ENCODE assay signal across 1 cellular context in the genomic region with DNA sequence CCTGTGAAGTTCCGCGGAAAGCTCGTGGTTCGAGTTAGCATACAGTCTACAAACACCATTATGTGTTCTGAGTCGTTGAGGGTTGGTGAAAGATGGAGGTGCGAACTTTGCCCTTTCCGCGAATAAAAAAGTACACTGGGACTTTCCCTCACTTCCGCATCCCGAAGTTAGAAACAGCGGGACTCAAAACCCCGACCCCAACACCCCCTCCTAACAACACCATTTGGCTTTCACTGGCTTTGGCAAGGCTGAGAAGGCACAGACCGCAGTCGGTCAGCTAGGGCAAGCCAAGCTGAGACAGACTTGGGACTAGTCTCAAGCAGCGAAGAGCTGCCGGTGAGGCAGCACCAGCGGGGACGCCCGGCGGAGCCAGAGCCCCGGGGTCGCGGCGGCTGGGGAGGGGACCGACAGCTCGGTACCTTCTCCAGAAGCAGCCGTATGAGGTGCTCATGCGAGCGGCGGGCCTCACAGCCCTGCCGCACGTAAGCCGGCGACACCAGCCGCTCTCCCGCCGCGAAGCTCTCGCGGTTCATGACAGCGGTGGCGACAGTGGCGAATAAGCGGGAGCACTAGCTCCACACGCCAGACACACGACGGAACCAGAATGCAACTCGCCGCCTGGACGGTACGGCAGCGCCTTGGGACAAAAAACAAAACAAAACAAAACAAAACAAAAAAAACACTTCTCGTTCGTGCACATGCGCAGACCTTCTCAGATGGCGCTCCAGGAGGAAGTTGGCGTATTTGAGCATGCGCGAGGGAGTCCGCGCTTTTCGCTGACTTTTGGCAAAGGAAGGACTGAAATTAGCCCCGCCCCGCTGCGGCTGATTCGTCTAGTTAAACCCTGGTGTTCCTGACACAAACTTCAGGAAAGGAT.
TF ChIP-seq lines count a peak whose summit lies in the region.

A gene (minus strand): TSS at position 613 of the 877 bp plus-strand sequence. CDS start 80 bp downstream, at position 533.

TF ChIP-seq in HepG2, 621 proteins besides CTCF, POLR2A, EP300 and RAD21 (continued from another document and continues in another):
- no peak for TF ChIP-seq SOX6 (IDR thresholded peaks at IDR 0.05)
- peak; percentile 86 for TF ChIP-seq SOX6 (CRISPR knock-in tag; IDR thresholded peaks at IDR 0.05)
- TF ChIP-seq NFE2L2 (IDR thresholded peaks at IDR 0.05; ENCODE audit: low read length) = no peak
- TF ChIP-seq MEF2D (CRISPR knock-in tag; IDR thresholded peaks at IDR 0.05) = peak; percentile 8; the same call in 1 of the 2 replicates
- no peak for TF ChIP-seq ZNF75D (CRISPR knock-in tag; IDR thresholded peaks at IDR 0.05; ENCODE audit: borderline replicate concordance)
- TF ChIP-seq ATF7-NPFF (CRISPR knock-in tag; IDR thresholded peaks at IDR 0.05; ENCODE audit: low read depth) = 0 out of 2 replicates have a peak, but pooled peaks have one; percentile 57
- TF ChIP-seq KAT2B (IDR thresholded peaks at IDR 0.05; ENCODE audit: borderline replicate concordance, low read depth, low read length) = no peak
- TF ChIP-seq ZNF776 (CRISPR knock-in tag; IDR thresholded peaks at IDR 0.05) = peak; percentile 62; the same call in 1 of the 2 replicates
- TF ChIP-seq SSRP1 (CRISPR knock-in tag; IDR thresholded peaks at IDR 0.05) = peak; percentile 40
- TF ChIP-seq HNF4A (CRISPR knock-in tag; IDR thresholded peaks at IDR 0.05) = peak; percentile 79
- TF ChIP-seq BORCS8-MEF2B (CRISPR knock-in tag; IDR thresholded peaks at IDR 0.05) = peak; percentile 82
- TF ChIP-seq GFI1 (CRISPR knock-in tag; IDR thresholded peaks at IDR 0.05; ENCODE audit: borderline replicate concordance) = peak; percentile 12; the same call in 1 of the 2 replicates
- TF ChIP-seq, protein P1, sequence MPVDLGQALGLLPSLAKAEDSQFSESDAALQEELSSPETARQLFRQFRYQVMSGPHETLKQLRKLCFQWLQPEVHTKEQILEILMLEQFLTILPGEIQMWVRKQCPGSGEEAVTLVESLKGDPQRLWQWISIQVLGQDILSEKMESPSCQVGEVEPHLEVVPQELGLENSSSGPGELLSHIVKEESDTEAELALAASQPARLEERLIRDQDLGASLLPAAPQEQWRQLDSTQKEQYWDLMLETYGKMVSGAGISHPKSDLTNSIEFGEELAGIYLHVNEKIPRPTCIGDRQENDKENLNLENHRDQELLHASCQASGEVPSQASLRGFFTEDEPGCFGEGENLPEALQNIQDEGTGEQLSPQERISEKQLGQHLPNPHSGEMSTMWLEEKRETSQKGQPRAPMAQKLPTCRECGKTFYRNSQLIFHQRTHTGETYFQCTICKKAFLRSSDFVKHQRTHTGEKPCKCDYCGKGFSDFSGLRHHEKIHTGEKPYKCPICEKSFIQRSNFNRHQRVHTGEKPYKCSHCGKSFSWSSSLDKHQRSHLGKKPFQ (CRISPR knock-in tag; IDR thresholded peaks at IDR 0.05; ENCODE audit: insufficient replicate concordance) = peak; percentile 84
- TF ChIP-seq, protein P2, sequence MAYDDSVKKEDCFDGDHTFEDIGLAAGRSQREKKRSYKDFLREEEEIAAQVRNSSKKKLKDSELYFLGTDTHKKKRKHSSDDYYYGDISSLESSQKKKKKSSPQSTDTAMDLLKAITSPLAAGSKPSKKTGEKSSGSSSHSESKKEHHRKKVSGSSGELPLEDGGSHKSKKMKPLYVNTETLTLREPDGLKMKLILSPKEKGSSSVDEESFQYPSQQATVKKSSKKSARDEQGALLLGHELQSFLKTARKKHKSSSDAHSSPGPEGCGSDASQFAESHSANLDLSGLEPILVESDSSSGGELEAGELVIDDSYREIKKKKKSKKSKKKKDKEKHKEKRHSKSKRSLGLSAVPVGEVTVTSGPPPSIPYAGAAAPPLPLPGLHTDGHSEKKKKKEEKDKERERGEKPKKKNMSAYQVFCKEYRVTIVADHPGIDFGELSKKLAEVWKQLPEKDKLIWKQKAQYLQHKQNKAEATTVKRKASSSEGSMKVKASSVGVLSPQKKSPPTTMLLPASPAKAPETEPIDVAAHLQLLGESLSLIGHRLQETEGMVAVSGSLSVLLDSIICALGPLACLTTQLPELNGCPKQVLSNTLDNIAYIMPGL (CRISPR knock-in tag; IDR thresholded peaks at IDR 0.05; ENCODE audit: borderline replicate concordance in 1 of 2, low read depth in 1 of 2) = peak; percentile 58 to 72; a peak in 2 of 4 replicates
- TF ChIP-seq REXO4 (CRISPR knock-in tag; IDR thresholded peaks at IDR 0.05; ENCODE audit: borderline replicate concordance) = 0 out of 2 replicates have a peak, but pooled peaks have one; percentile 64
- peak; percentile 57 for TF ChIP-seq ZNF441 (CRISPR knock-in tag; IDR thresholded peaks at IDR 0.05; ENCODE audit: borderline replicate concordance)
- peak; percentile 94 for TF ChIP-seq ZNF670 (CRISPR knock-in tag; IDR thresholded peaks at IDR 0.05; ENCODE audit: borderline replicate concordance)
- TF ChIP-seq MEIS2 (CRISPR knock-in tag; IDR thresholded peaks at IDR 0.05) = peak; percentile 23; the same call in 1 of the 2 replicates
- TF ChIP-seq ZNF766 (CRISPR knock-in tag; IDR thresholded peaks at IDR 0.05; ENCODE audit: borderline replicate concordance) = peak; percentile 76; the same call in 1 of the 2 replicates
- peak; percentile 57; the same call in 1 of the 2 replicates for TF ChIP-seq CREB1 (IDR thresholded peaks at IDR 0.05)
- TF ChIP-seq CREB1 (CRISPR knock-in tag; IDR thresholded peaks at IDR 0.05) = peak; percentile 23
- TF ChIP-seq, protein P3, sequence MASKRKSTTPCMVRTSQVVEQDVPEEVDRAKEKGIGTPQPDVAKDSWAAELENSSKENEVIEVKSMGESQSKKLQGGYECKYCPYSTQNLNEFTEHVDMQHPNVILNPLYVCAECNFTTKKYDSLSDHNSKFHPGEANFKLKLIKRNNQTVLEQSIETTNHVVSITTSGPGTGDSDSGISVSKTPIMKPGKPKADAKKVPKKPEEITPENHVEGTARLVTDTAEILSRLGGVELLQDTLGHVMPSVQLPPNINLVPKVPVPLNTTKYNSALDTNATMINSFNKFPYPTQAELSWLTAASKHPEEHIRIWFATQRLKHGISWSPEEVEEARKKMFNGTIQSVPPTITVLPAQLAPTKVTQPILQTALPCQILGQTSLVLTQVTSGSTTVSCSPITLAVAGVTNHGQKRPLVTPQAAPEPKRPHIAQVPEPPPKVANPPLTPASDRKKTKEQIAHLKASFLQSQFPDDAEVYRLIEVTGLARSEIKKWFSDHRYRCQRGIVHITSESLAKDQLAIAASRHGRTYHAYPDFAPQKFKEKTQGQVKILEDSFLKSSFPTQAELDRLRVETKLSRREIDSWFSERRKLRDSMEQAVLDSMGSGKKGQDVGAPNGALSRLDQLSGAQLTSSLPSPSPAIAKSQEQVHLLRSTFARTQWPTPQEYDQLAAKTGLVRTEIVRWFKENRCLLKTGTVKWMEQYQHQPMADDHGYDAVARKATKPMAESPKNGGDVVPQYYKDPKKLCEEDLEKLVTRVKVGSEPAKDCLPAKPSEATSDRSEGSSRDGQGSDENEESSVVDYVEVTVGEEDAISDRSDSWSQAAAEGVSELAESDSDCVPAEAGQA (IDR thresholded peaks at IDR 0.05; ENCODE audit: low read depth) = 0 out of 2 replicates have a peak, but pooled peaks have one; percentile 14
- TF ChIP-seq, protein P3 (CRISPR knock-in tag; IDR thresholded peaks at IDR 0.05; ENCODE audit: borderline replicate concordance) = peak; percentile 35; the same call in 1 of the 2 replicates
- peak; percentile 81 for TF ChIP-seq CCDC6 (CRISPR knock-in tag; IDR thresholded peaks at IDR 0.05)
- peak; percentile 59; the same call in 1 of the 2 replicates for TF ChIP-seq ZNF644 (CRISPR knock-in tag; IDR thresholded peaks at IDR 0.05; ENCODE audit: low read depth)
- TF ChIP-seq, protein P4, sequence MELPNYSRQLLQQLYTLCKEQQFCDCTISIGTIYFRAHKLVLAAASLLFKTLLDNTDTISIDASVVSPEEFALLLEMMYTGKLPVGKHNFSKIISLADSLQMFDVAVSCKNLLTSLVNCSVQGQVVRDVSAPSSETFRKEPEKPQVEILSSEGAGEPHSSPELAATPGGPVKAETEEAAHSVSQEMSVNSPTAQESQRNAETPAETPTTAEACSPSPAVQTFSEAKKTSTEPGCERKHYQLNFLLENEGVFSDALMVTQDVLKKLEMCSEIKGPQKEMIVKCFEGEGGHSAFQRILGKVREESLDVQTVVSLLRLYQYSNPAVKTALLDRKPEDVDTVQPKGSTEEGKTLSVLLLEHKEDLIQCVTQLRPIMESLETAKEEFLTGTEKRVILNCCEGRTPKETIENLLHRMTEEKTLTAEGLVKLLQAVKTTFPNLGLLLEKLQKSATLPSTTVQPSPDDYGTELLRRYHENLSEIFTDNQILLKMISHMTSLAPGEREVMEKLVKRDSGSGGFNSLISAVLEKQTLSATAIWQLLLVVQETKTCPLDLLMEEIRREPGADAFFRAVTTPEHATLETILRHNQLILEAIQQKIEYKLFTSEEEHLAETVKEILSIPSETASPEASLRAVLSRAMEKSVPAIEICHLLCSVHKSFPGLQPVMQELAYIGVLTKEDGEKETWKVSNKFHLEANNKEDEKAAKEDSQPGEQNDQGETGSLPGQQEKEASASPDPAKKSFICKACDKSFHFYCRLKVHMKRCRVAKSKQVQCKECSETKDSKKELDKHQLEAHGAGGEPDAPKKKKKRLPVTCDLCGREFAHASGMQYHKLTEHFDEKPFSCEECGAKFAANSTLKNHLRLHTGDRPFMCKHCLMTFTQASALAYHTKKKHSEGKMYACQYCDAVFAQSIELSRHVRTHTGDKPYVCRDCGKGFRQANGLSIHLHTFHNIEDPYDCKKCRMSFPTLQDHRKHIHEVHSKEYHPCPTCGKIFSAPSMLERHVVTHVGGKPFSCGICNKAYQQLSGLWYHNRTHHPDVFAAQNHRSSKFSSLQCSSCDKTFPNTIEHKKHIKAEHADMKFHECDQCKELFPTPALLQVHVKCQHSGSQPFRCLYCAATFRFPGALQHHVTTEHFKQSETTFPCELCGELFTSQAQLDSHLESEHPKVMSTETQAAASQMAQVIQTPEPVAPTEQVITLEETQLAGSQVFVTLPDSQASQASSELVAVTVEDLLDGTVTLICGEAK (IDR thresholded peaks at IDR 0.05) = no peak
- TF ChIP-seq, protein P4 (CRISPR knock-in tag; IDR thresholded peaks at IDR 0.05) = peak; percentile 86
- TF ChIP-seq MIXL1 (CRISPR knock-in tag; IDR thresholded peaks at IDR 0.05) = peak; percentile 21; the same call in 1 of the 2 replicates
- TF ChIP-seq BRD4 (CRISPR knock-in tag; IDR thresholded peaks at IDR 0.05) = peak; percentile 94
- TF ChIP-seq, protein P5, sequence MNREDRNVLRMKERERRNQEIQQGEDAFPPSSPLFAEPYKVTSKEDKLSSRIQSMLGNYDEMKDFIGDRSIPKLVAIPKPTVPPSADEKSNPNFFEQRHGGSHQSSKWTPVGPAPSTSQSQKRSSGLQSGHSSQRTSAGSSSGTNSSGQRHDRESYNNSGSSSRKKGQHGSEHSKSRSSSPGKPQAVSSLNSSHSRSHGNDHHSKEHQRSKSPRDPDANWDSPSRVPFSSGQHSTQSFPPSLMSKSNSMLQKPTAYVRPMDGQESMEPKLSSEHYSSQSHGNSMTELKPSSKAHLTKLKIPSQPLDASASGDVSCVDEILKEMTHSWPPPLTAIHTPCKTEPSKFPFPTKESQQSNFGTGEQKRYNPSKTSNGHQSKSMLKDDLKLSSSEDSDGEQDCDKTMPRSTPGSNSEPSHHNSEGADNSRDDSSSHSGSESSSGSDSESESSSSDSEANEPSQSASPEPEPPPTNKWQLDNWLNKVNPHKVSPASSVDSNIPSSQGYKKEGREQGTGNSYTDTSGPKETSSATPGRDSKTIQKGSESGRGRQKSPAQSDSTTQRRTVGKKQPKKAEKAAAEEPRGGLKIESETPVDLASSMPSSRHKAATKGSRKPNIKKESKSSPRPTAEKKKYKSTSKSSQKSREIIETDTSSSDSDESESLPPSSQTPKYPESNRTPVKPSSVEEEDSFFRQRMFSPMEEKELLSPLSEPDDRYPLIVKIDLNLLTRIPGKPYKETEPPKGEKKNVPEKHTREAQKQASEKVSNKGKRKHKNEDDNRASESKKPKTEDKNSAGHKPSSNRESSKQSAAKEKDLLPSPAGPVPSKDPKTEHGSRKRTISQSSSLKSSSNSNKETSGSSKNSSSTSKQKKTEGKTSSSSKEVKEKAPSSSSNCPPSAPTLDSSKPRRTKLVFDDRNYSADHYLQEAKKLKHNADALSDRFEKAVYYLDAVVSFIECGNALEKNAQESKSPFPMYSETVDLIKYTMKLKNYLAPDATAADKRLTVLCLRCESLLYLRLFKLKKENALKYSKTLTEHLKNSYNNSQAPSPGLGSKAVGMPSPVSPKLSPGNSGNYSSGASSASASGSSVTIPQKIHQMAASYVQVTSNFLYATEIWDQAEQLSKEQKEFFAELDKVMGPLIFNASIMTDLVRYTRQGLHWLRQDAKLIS (CRISPR knock-in tag; IDR thresholded peaks at IDR 0.05) = peak; percentile 85; the same call in 1 of the 2 replicates
